Comparison of ENCODE assay signal across 10 cellular contexts in the genomic region with DNA sequence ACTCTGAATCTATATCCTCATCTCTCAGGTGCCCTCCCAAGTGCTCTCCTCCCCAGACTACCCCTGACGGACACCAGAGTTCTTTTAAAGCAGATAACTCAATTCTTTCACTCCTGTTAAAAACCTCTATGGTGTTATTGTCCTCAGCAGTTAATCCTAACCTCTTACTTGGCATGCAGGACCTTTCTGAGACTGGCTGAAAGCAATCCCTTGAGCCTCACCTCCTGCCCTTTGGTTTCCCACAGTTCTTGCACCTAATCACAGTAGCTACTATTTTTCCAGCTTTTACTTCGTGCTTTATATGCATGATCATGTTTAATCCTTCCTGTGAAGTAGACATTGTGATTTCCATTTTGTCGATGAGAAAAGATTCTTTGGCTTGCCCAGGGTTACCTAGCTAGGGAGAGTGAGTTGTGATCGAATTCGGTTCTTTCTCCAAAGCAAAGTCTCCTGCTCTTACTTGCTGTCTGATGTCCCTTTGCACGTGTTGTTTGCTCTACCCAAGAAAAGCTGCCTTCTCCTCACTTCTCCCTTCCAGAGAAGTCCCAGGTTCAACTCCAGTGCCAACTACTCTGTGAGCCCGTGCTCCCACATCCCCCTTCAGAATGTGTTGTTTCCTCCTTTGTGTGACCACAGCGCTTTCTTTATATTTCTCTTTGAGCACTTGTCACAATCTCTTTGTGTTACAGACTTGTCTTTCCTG. TPM values are rescaled to one million over a fixed set of nuclear protein-coding genes. Genes with fewer than 3 reads are reported as not detected.
DNase-seq lines count a peak whose midpoint lies in the region; ATAC-seq, FAIRE-seq and TF ChIP-seq lines count a peak whose summit lies in the region.
"Had no signal": no experiment of that assay in that cellular context is flagged by ENCODE, and none has a peak within 500 bp of the region (broad histone marks: within the 10 kb centered on the region; RNA-seq: fewer than 3 reads in every experiment).

No MANE protein-coding gene starts in this region.

- no peaks in the 10 kb centered on the region for H3K27me3 Mint-ChIP-seq in activated CD8-positive, alpha-beta memory T cell treated with anti-CD3 and anti-CD28 coated beads, Interleukin-2, amount 10 ng/mL, durations not matched to agents 7 days and 5 days

- no peak for FAIRE-seq in GM19239 (lab: Jason Lieb, UNC)

- H3K36me3 Mint-ChIP-seq in activated CD8-positive, alpha-beta memory T cell treated with anti-CD3 and anti-CD28 coated beads, Interleukin-2, amount 10 ng/mL, durations not matched to agents 7 days and 5 days, result peaks cover 30% of the 10 kb centered on the region

- intact Hi-C loops in Panc1 (cut with micrococcal nuclease; ENCODE audit: unreplicated experiment) (no loop called here), spleen (cut with DNase I; ENCODE audit: low total_unique reads) (no loop called here)

- DNase-seq in activated CD8-positive, alpha-beta memory T cell treated with anti-CD3 and anti-CD28 coated beads, Interleukin-2, amount 10 ng/mL, durations not matched to agents 7 days and 5 days, result no peak
- no peak for DNase-seq in activated CD8-positive, alpha-beta memory T cell treated with anti-CD3 and anti-CD28 coated beads for 24 hours
- no peak for DNase-seq in Panc1 (ENCODE audit: low read depth, low spot score)
- no peak for DNase-seq in epithelial cell of proximal tubule (ENCODE audit: low read depth)
- no peak for DNase-seq in spleen
- no peak for DNase-seq in GM19239 (ENCODE audit: insufficient read length, low spot score)
- no peak for DNase-seq in NCI-H1105 treated with DMSO at 0.1 percent for 48 hours (lab: John Stamatoyannopoulos, UW)
- DNase-seq: Right ventricle myocardium superior; stimulated activated CD4-positive, alpha-beta T cell treated with anti-CD3 and anti-CD28 coated beads, Interleukin-2, amount 100 ng/mL, for 48 hours had no signal

- peak overlapping the region; percentile 97 for H3K4me3 Mint-ChIP-seq in activated CD8-positive, alpha-beta memory T cell treated with anti-CD3 and anti-CD28 coated beads, Interleukin-2, amount 10 ng/mL, durations not matched to agents 7 days and 5 days

- no peaks in the 10 kb centered on the region for H3K9me3 ChIP-seq in Panc1 (ENCODE audit: control insufficient read depth, insufficient read depth, low read depth, low read length)
- H3K9me3 ChIP-seq in spleen, result no peaks in the 10 kb centered on the region

- BruUV-seq in Panc1 (replicated peaks; lab: Mats Ljungman, UMichigan), result TSS peak; percentile 64

- in situ Hi-C loops in Panc1 (cut with HindIII; ENCODE audit: low pct_unique_long_range_greater_than_20kb, low sequenced_read_pairs), result no loop called here

- no peak for ATAC-seq in activated CD8-positive, alpha-beta memory T cell treated with anti-CD3 and anti-CD28 coated beads, Interleukin-2, amount 10 ng/mL, durations not matched to agents 7 days and 5 days
- ATAC-seq in Panc1 (no peak), HG02970 (IDR thresholded peaks at IDR 0.05; ENCODE audit: low FRiP score, unreplicated experiment) (no peak)

- TF ChIP-seq CTCF in Panc1 (IDR thresholded peaks at IDR 0.05), result no peak
- no peak for TF ChIP-seq CTCF in epithelial cell of proximal tubule (conservative IDR thresholded peaks at IDR 0.05; ENCODE audit: low read depth, low read length)
- TF ChIP-seq CTCF in spleen (IDR thresholded peaks at IDR 0.05 in 8 of 11, conservative IDR thresholded peaks at IDR 0.05 in 3 of 11), result no peak

- peaks cover 53% of the 10 kb centered on the region for H3K4me1 Mint-ChIP-seq in activated CD8-positive, alpha-beta memory T cell treated with anti-CD3 and anti-CD28 coated beads, Interleukin-2, amount 10 ng/mL, durations not matched to agents 7 days and 5 days

- peaks cover 44% of the 10 kb centered on the region for H3K4me1 ChIP-seq in Panc1 (ENCODE audit: control insufficient read depth, insufficient read depth, low read length)
- peaks cover 47 to 74% (median 68%) of the 10 kb centered on the region in 6 donors for H3K4me1 ChIP-seq in spleen

- peak overlapping the region; percentile 62 for H3K27ac ChIP-seq in Panc1 (ENCODE audit: low read length)
- peak overlapping the region in 7 of 8 donors; percentile 16 to 94 (median 92) for H3K27ac ChIP-seq in spleen

- peaks cover 6% of the 10 kb centered on the region for H3K36me3 ChIP-seq in Panc1 (ENCODE audit: control insufficient read depth, insufficient read depth, low read length)
- H3K36me3 ChIP-seq in spleen, result peaks cover 0 to 15% (median 0%) of the 10 kb centered on the region in 6 donors

- peak overlapping the region; percentile 72 for H3K27ac Mint-ChIP-seq in activated CD8-positive, alpha-beta memory T cell treated with anti-CD3 and anti-CD28 coated beads, Interleukin-2, amount 10 ng/mL, durations not matched to agents 7 days and 5 days

- H3K27me3 ChIP-seq in Panc1 (ENCODE audit: control insufficient read depth, insufficient read depth, low read length) (no peaks in the 10 kb centered on the region), spleen (replicated peaks in 1 of 7) (no peaks in the 10 kb centered on the region)

- WGBS in spleen, 5 donors, result 37 to 51% (median 41%) methylated on average over 8 of the region's 8 CpGs

- CTCF ChIA-PET in activated CD8-positive, alpha-beta memory T cell treated with anti-CD3 and anti-CD28 coated beads, Interleukin-2, amount 10 ng/mL, durations not matched to agents 7 days and 5 days (lab: Charles Lee), result interaction anchor here (1.1 to 4.4 kb wide), 3 partner anchors 60 to 78 kb away, joined by 3 to 27 read pairs (median 20); a partner anchor contains a TSS
- CTCF ChIA-PET in Panc1 (lab: Charles Lee), result no interaction called here

- H3K4me3 ChIP-seq in Panc1 (ENCODE audit: low read depth in 2 of 2, low read length in 2 of 2) (peak overlapping the region; percentile 87 to 92), epithelial cell of proximal tubule (ENCODE audit: low read depth, low read length) (peak overlapping the region; percentile 80), spleen (peak overlapping the region in 5 of 8 donors; percentile 93 to 99 (median 96))

- H3K9me3 Mint-ChIP-seq in activated CD8-positive, alpha-beta memory T cell treated with anti-CD3 and anti-CD28 coated beads, Interleukin-2, amount 10 ng/mL, durations not matched to agents 7 days and 5 days (ENCODE audit: low read depth), result no peaks in the 10 kb centered on the region

- TF ChIP-seq POLR2A in spleen (IDR thresholded peaks at IDR 0.05), result no peak

- POLR2A ChIA-PET in Panc1 (lab: Charles Lee), result no interaction called here

RNA-seq across cellular contexts. Expression of a gene that starts 2.1 kb away (rescaled TPM):
- 10 to 100 TPM; 57.3 to 67.8 TPM for total RNA-seq in activated CD8-positive, alpha-beta memory T cell treated with anti-CD3 and anti-CD28 coated beads, Interleukin-2, amount 10 ng/mL, durations not matched to agents 7 days and 5 days
- total RNA-seq in Panc1 (2021; ENCODE audit: unreplicated experiment) (51.1 TPM), epithelial cell of proximal tubule (102 and 113 TPM in 2 replicates), spleen (10 to 100 TPM; 36.8 to 69.3 (median 44.3) TPM)
- 39.7 TPM for polyA plus RNA-seq in Panc1 (2012; ENCODE audit: insufficient read length)
- polyA plus RNA-seq in spleen, result 10 to 100 TPM; 36.2 to 55.6 (median 46.2) TPM

RNA-seq across cellular contexts. Expression of a gene that starts 18.3 kb away (rescaled TPM):
- total RNA-seq in activated CD8-positive, alpha-beta memory T cell treated with anti-CD3 and anti-CD28 coated beads, Interleukin-2, amount 10 ng/mL, durations not matched to agents 7 days and 5 days, result under 1 TPM; 0.14 to 0.18 TPM
- total RNA-seq in Panc1 (2021; ENCODE audit: unreplicated experiment) (0.90 TPM), epithelial cell of proximal tubule (0.12 TPM in 1 of 2 replicates, not detected in the other), spleen (1 to 10 TPM in 2 of 7 donors, under 1 TPM in 3, not detected in 2; 0.34 to 2.0 (median 0.83) TPM)
- 1.7 TPM for polyA plus RNA-seq in Panc1 (2012; ENCODE audit: insufficient read length)
- polyA plus RNA-seq in spleen, result under 1 TPM; 0.03 to 0.19 (median 0.13) TPM
- total RNA-seq: Right ventricle myocardium superior had no signal
